In genomic region chr5:132778129-132778528, GRCh38 we compare ENCODE assay signal across 8 cellular contexts. TPM values are rescaled to one million over a fixed set of nuclear protein-coding genes. Genes with fewer than 3 reads are reported as not detected.
DNase-seq lines count a peak whose midpoint lies in the region; ATAC-seq and TF ChIP-seq lines count a peak whose summit lies in the region.

No MANE protein-coding gene starts in this region.

- H3K27ac Mint-ChIP-seq in Caco-2 (ENCODE audit: unreplicated experiment), result peak overlapping the region; percentile 42
- H3K27ac Mint-ChIP-seq in T-cell, result no peak overlapping the region

- peak overlapping the region; percentile 81 for H3K4me2 ChIP-seq in fibroblast of lung (ENCODE audit: extremely low read depth, insufficient read depth, low read length)

- POLR2A ChIA-PET in Caco-2 (lab: Charles Lee) (no interaction called here), T-cell (lab: Charles Lee) (interaction anchor here in 1 of 2 donors (0.6 kb wide), 1 partner anchor 251 kb away, joined by 3 read pairs; no protein-coding TSS in a partner anchor)

- H2AFZ ChIP-seq in fibroblast of lung (ENCODE audit: low read length), result peak overlapping the region; percentile 97

- H3K36me3 Mint-ChIP-seq in Caco-2 (ENCODE audit: insufficient read depth, unreplicated experiment) (peaks cover 5% of the 10 kb centered on the region), T-cell (no peaks in the 10 kb centered on the region)

- H3K9me3 ChIP-seq in Caco-2, result no peaks in the 10 kb centered on the region
- H3K9me3 ChIP-seq in fibroblast of lung (ENCODE audit: control insufficient read depth, insufficient read depth, low read depth, low read length), result no peaks in the 10 kb centered on the region
- H3K9me3 ChIP-seq in prostate gland, result no peaks in the 10 kb centered on the region

- H3K4me3 ChIP-seq in Caco-2 (ENCODE audit: low read depth, low read length) (peak overlapping the region; percentile 87), fibroblast of lung (replicated peaks in 1 of 4; ENCODE audit: control extremely low read depth in 1 of 4, insufficient read depth in 1 of 4, low read depth in 3 of 4, low read length in 4 of 4) (peak overlapping the region; percentile 69 to 78 (median 72)), prostate gland (peak overlapping the region; percentile 71 to 85)

- no peaks in the 10 kb centered on the region for H3K27me3 ChIP-seq in Caco-2 (replicated peaks; ENCODE audit: control insufficient read depth, insufficient read depth, low read length)
- H3K27me3 ChIP-seq in fibroblast of lung (ENCODE audit: control insufficient read depth, insufficient read depth, low read length), result no peaks in the 10 kb centered on the region
- no peaks in the 10 kb centered on the region for H3K27me3 ChIP-seq in prostate gland (replicated peaks; ENCODE audit: insufficient read depth)

- H3K27me3 Mint-ChIP-seq in Caco-2 (ENCODE audit: insufficient read depth, unreplicated experiment), result peaks cover 5% of the 10 kb centered on the region
- peaks cover 26 to 36% of the 10 kb centered on the region in 2 donors for H3K27me3 Mint-ChIP-seq in T-cell

- H3K36me3 ChIP-seq in Caco-2 (ENCODE audit: control insufficient read depth, insufficient read depth, low read length), result no peaks in the 10 kb centered on the region
- H3K36me3 ChIP-seq in fibroblast of lung (ENCODE audit: control insufficient read depth, insufficient read depth, low read length), result no peaks in the 10 kb centered on the region
- no peaks in the 10 kb centered on the region for H3K36me3 ChIP-seq in prostate gland

- CTCF ChIA-PET in Caco-2 (lab: Charles Lee) (interaction anchor here (0.8 to 2.5 kb wide), 3 partner anchors 23 to 42 kb away, joined by 3 to 13 read pairs (median 5); no protein-coding TSS in a partner anchor), T-cell (lab: Charles Lee) (interaction anchor here in 1 of 2 donors (0.6 kb wide), 1 partner anchor 40 kb away, joined by 3 read pairs; no protein-coding TSS in a partner anchor)

- peak overlapping the region; percentile 63 for H3K27ac ChIP-seq in fibroblast of lung (ENCODE audit: insufficient read depth, low read length)
- H3K27ac ChIP-seq in prostate gland, result no peak overlapping the region

- DNase-seq in Caco-2, result no peak
- no peak for DNase-seq in T-cell
- no peak for DNase-seq in fibroblast of lung (ENCODE audit: low read depth in 2 of 2)
- no peak for DNase-seq in prostate gland (ENCODE audit: low spot score)
- DNase-seq in cerebellum (ENCODE audit: low spot score), result no peak
- DNase-seq in NCI-H524 treated with DMSO at 0.1 percent for 48 hours (lab: John Stamatoyannopoulos, UW), result no peak
- no peak for DNase-seq in HK-2 (ENCODE audit: unreplicated experiment)

- H3K4me1 ChIP-seq in Caco-2 (peaks cover 21% of the 10 kb centered on the region), fibroblast of lung (ENCODE audit: control insufficient read depth, extremely low read depth, insufficient read depth, low read length) (peaks cover 18% of the 10 kb centered on the region), prostate gland (replicated peaks) (no peaks in the 10 kb centered on the region)

- ATAC-seq in T-cell (replicated peaks in 1 of 4) (no peak), GM18498 (IDR thresholded peaks at IDR 0.05; ENCODE audit: unreplicated experiment) (no peak)

- H3K4me3 Mint-ChIP-seq in Caco-2 (ENCODE audit: unreplicated experiment) (peak overlapping the region; percentile 73), T-cell (peak overlapping the region; percentile 72 to 83 (median 79))

- H3K79me2 ChIP-seq in fibroblast of lung (ENCODE audit: control insufficient read depth, insufficient read depth, low read length), result peaks cover 28% of the 10 kb centered on the region

- no peak overlapping the region for H3K9ac ChIP-seq in fibroblast of lung (ENCODE audit: insufficient read depth, low read length)

- TF ChIP-seq CTCF in Caco-2 (IDR thresholded peaks at IDR 0.05; ENCODE audit: insufficient read depth in 1 of 2, low read depth in 1 of 2, low read length in 1 of 2, severe bottlenecking in 1 of 2, unreplicated experiment in 1 of 2) (no peak), fibroblast of lung (conservative IDR thresholded peaks at IDR 0.05 in 1 of 2, IDR thresholded peaks at IDR 0.05 in 1 of 2; ENCODE audit: low read depth in 1 of 2, low read length in 2 of 2) (no peak), prostate gland (IDR thresholded peaks at IDR 0.05) (no peak)

- intact Hi-C loops in Caco-2 (cut with micrococcal nuclease; ENCODE audit: unreplicated experiment), result no loop called here
- intact Hi-C loops in prostate gland (cut with DNase I), result no loop called here

- no TSS peak for BruUV-seq in Caco-2 (replicated peaks; lab: Mats Ljungman, UMichigan)

- no peaks in the 10 kb centered on the region for H3K9me3 Mint-ChIP-seq in Caco-2 (ENCODE audit: unreplicated experiment)
- no peaks in the 10 kb centered on the region for H3K9me3 Mint-ChIP-seq in T-cell

- WGBS in prostate gland, result 45% methylated on average over 4 of the region's 4 CpGs

- no peak for TF ChIP-seq POLR2A in prostate gland (IDR thresholded peaks at IDR 0.05)

- no peaks in the 10 kb centered on the region for H4K20me1 ChIP-seq in fibroblast of lung (ENCODE audit: control insufficient read depth, extremely low read depth, insufficient read depth, low read length)

- H3K4me1 Mint-ChIP-seq in Caco-2 (ENCODE audit: low read depth, unreplicated experiment) (peaks cover 26% of the 10 kb centered on the region), T-cell (peaks cover 26 to 43% (median 31%) of the 10 kb centered on the region in 3 donors)

RNA-seq across cellular contexts. Expression of gene SEPTIN8, which starts 1.1 kb away (rescaled TPM):
- total RNA-seq in Caco-2 (2022), result 54.0 and 60.7 TPM in 2 replicates
- 10 to 100 TPM in 4 of 5 donors, 1 to 10 TPM in 1; 6.6 to 12.4 (median 11.0) TPM for total RNA-seq in T-cell
- total RNA-seq in fibroblast of lung, result 50.3 and 64.2 TPM in 2 replicates
- 62.1 and 71.1 TPM in 2 replicates for polyA plus RNA-seq in fibroblast of lung
- 46.2 and 52.5 TPM in 2 replicates for polyA plus RNA-seq in fibroblast of lung (2012)
- polyA minus RNA-seq in fibroblast of lung (ENCODE audit: low replicate concordance), result 38.9 and 78.1 TPM in 2 replicates
- total RNA-seq in prostate gland, result 10 to 100 TPM; 27.7 to 38.5 TPM
- 28.7 TPM for total RNA-seq in cerebellum

RNA-seq across cellular contexts. Expression of gene CCNI2, which starts 30.9 kb away (rescaled TPM):
- 0.18 TPM in 1 of 2 replicates, not detected in the other for total RNA-seq in Caco-2 (2022)
- total RNA-seq in T-cell, result 10 to 100 TPM in 3 of 5 donors, 1 to 10 TPM in 2; 5.8 to 13.8 (median 11.0) TPM
- total RNA-seq in fibroblast of lung, result under 0.01 TPM in 1 of 2 replicates, not detected in the other
- polyA plus RNA-seq in fibroblast of lung, result not detected in 2 replicates
- 0.89 and 0.99 TPM in 2 replicates for polyA plus RNA-seq in fibroblast of lung (2012)
- polyA minus RNA-seq in fibroblast of lung (ENCODE audit: low replicate concordance), result not detected in 2 replicates
- 1 to 10 TPM in 1 of 2 donors, not detected in 1; 5.9 TPM for total RNA-seq in prostate gland
- 1.5 TPM for total RNA-seq in cerebellum

RNA-seq across cellular contexts. Expression of gene SOWAHA, which starts 35.0 kb away (rescaled TPM):
- total RNA-seq in Caco-2 (2022) (3.7 and 4.1 TPM in 2 replicates), T-cell (not detected), fibroblast of lung (0.17 and 0.26 TPM in 2 replicates), prostate gland (10 to 100 TPM in 1 of 2 donors, 1 to 10 TPM in 1; 4.1 to 16.7 TPM), cerebellum (4.9 TPM)
- polyA plus RNA-seq in fibroblast of lung, result 0.02 and 0.03 TPM in 2 replicates
- polyA plus RNA-seq in fibroblast of lung (2012), result not detected in 2 replicates
- polyA minus RNA-seq in fibroblast of lung (ENCODE audit: low replicate concordance), result not detected in 2 replicates

RNA-seq across cellular contexts. Expression of gene KIF3A, which starts 40.8 kb away (rescaled TPM):
- total RNA-seq in Caco-2 (2022) (12.7 and 15.3 TPM in 2 replicates), T-cell (10 to 100 TPM; 13.8 to 15.9 (median 15.2) TPM), fibroblast of lung (10.5 and 11.2 TPM in 2 replicates), prostate gland (10 to 100 TPM in 1 of 2 donors, 1 to 10 TPM in 1; 5.9 to 14.0 TPM), cerebellum (73.5 TPM)
- 7.3 and 8.8 TPM in 2 replicates for polyA plus RNA-seq in fibroblast of lung
- 5.8 and 6.3 TPM in 2 replicates for polyA plus RNA-seq in fibroblast of lung (2012)
- polyA minus RNA-seq in fibroblast of lung (ENCODE audit: low replicate concordance), result 1.1 and 1.3 TPM in 2 replicates

RNA-seq across cellular contexts. Expression of gene SHROOM1, which starts 52.3 kb away (rescaled TPM):
- total RNA-seq in Caco-2 (2022), result 15.9 and 17.4 TPM in 2 replicates
- total RNA-seq in T-cell, result 1 to 10 TPM in 1 of 5 donors, under 1 TPM in 2, not detected in 2; 0.35 to 1.1 (median 0.62) TPM
- 4.1 and 6.1 TPM in 2 replicates for total RNA-seq in fibroblast of lung
- 2.9 and 6.2 TPM in 2 replicates for polyA plus RNA-seq in fibroblast of lung
- polyA plus RNA-seq in fibroblast of lung (2012), result 5.4 and 6.7 TPM in 2 replicates
- polyA minus RNA-seq in fibroblast of lung (ENCODE audit: low replicate concordance), result 4.2 and 6.3 TPM in 2 replicates
- 100 to 1,000 TPM in 1 of 2 donors, 10 to 100 TPM in 1; 62.1 to 364 TPM for total RNA-seq in prostate gland
- total RNA-seq in cerebellum, result 2.4 TPM
